ENCODE assay signal across 8 cellular contexts in the genomic region with DNA sequence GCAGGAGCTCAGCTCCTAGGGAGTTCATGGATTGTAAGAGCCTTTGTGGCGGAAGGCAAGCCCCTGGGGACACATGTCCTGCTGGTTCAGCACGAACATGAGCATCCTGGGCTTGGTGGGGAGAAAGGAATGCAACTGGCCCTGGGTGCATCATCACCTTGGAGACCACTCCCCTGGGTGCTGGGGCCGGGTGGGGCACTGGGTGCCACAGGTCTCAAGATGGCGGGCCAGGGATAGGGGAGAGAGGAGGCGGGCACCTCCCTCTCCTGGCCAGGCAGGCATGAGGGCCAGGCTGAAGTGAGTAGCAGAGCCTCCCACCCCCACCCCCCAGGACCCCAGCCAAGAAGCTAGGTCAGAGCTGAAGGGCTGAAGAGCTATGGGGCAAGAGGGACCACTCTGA. TPM values are rescaled to one million over a fixed set of nuclear protein-coding genes. Genes with fewer than 3 reads are reported as not detected.
DNase-seq lines count a peak whose midpoint lies in the region; ATAC-seq and TF ChIP-seq lines count a peak whose summit lies in the region.

No MANE protein-coding gene starts in this region.

- H3K27me3 Mint-ChIP-seq in activated CD8-positive, alpha-beta T cell treated with anti-CD3 and anti-CD28 coated beads for 36 hours, result no peaks in the 10 kb centered on the region
- H3K27me3 Mint-ChIP-seq in stimulated activated memory B cell treated with anti-CD40 and anti-IgM and Interleukin-4, amounts not matched to agents 10 μg/mL and 1 μg/mL and 100 μg/mL, for 72 hours, result no peaks in the 10 kb centered on the region

- CTCF ChIA-PET in HEK293 (lab: Yijun Ruan, JAX), result interaction anchor here (1.0 kb wide), 1 partner anchor 24 kb away, joined by 3 read pairs; no protein-coding TSS in a partner anchor
- CTCF ChIA-PET in activated CD8-positive, alpha-beta T cell treated with anti-CD3 and anti-CD28 coated beads for 36 hours (lab: Charles Lee), result interaction anchor here (1.4 to 3.3 kb wide), 2 partner anchors 9 to 24 kb away, joined by 5 to 14 read pairs; a partner anchor contains a TSS

- intact Hi-C loops in activated CD8-positive, alpha-beta T cell treated with anti-CD3 and anti-CD28 coated beads for 36 hours (cut with micrococcal nuclease), result no loop called here

- no peak for DNase-seq in activated CD8-positive, alpha-beta T cell treated with anti-CD3 and anti-CD28 coated beads for 36 hours
- no peak for DNase-seq in UCSD-AML1 (lab: John Stamatoyannopoulos, UW; ENCODE audit: unreplicated experiment)
- no peak for DNase-seq in HK-2 (ENCODE audit: unreplicated experiment)
- no peak for DNase-seq in EL
- no peak for DNase-seq in stimulated activated CD4-positive, alpha-beta T cell treated with anti-CD3 and anti-CD28 coated beads, Interleukin-1b, Interleukin-23, amount 100 ng/mL, for 48 hours

- H3K4me1 Mint-ChIP-seq in activated CD8-positive, alpha-beta T cell treated with anti-CD3 and anti-CD28 coated beads for 36 hours (ENCODE audit: low read depth), result peaks cover 11% of the 10 kb centered on the region
- peaks cover 49% of the 10 kb centered on the region for H3K4me1 Mint-ChIP-seq in stimulated activated memory B cell treated with anti-CD40 and anti-IgM and Interleukin-4, amounts not matched to agents 10 μg/mL and 1 μg/mL and 100 μg/mL, for 72 hours

- no peak for TF ChIP-seq CTCF in HEK293 (tag by site-specific recombination; IDR thresholded peaks at IDR 0.05)
- TF ChIP-seq CTCF in activated CD8-positive, alpha-beta T cell treated with anti-CD3 and anti-CD28 coated beads for 36 hours (IDR thresholded peaks at IDR 0.05), result no peak

- no peaks in the 10 kb centered on the region for H3K9me3 ChIP-seq in HEK293 (ENCODE audit: control insufficient read depth, insufficient read depth, low read depth, low read length)
- H3K9me3 ChIP-seq in iPS-15b (ENCODE audit: control insufficient read depth, insufficient read depth, low read length), result no peaks in the 10 kb centered on the region

- peak overlapping the region; percentile 69 for H3K4me3 Mint-ChIP-seq in activated CD8-positive, alpha-beta T cell treated with anti-CD3 and anti-CD28 coated beads for 36 hours
- H3K4me3 Mint-ChIP-seq in stimulated activated memory B cell treated with anti-CD40 and anti-IgM and Interleukin-4, amounts not matched to agents 10 μg/mL and 1 μg/mL and 100 μg/mL, for 72 hours, result peak overlapping the region; percentile 84

- peak overlapping the region; percentile 11 for H3K27ac Mint-ChIP-seq in activated CD8-positive, alpha-beta T cell treated with anti-CD3 and anti-CD28 coated beads for 36 hours
- H3K27ac Mint-ChIP-seq in stimulated activated memory B cell treated with anti-CD40 and anti-IgM and Interleukin-4, amounts not matched to agents 10 μg/mL and 1 μg/mL and 100 μg/mL, for 72 hours, result peak overlapping the region; percentile 10

- no peaks in the 10 kb centered on the region for H3K9me3 Mint-ChIP-seq in activated CD8-positive, alpha-beta T cell treated with anti-CD3 and anti-CD28 coated beads for 36 hours
- H3K9me3 Mint-ChIP-seq in stimulated activated memory B cell treated with anti-CD40 and anti-IgM and Interleukin-4, amounts not matched to agents 10 μg/mL and 1 μg/mL and 100 μg/mL, for 72 hours, result no peaks in the 10 kb centered on the region

- no peak for ATAC-seq in activated CD8-positive, alpha-beta T cell treated with anti-CD3 and anti-CD28 coated beads for 36 hours
- no peak for ATAC-seq in stimulated activated memory B cell treated with anti-CD40 and anti-IgM and Interleukin-4, amounts not matched to agents 10 μg/mL and 1 μg/mL and 100 μg/mL, for 72 hours

- H3K4me3 ChIP-seq in HEK293 (ENCODE audit: low read depth, low read length), result peak overlapping the region; percentile 56
- H3K4me3 ChIP-seq in iPS-15b (ENCODE audit: low read depth, low read length), result peak overlapping the region; percentile 61

- peaks cover 0 to 6% of the 10 kb centered on the region in 2 experiments; a peak in 1 of 3 replicates for H3K36me3 ChIP-seq in HEK293 (ENCODE audit: control insufficient read depth in 2 of 2, insufficient read depth in 1 of 2, low read length in 2 of 2)
- peaks cover 4% of the 10 kb centered on the region for H3K36me3 ChIP-seq in iPS-15b (ENCODE audit: control insufficient read depth, insufficient read depth, low read length)

- peaks cover 26% of the 10 kb centered on the region for H3K27me3 ChIP-seq in iPS-15b (ENCODE audit: control insufficient read depth, insufficient read depth, low read length)

- H3K4me1 ChIP-seq in HEK293 (ENCODE audit: control insufficient read depth, insufficient read depth, low read length) (0 out of 2 replicates have a peak, but pooled peaks cover 2% of the 10 kb centered on the region), iPS-15b (ENCODE audit: control insufficient read depth, insufficient read depth, low read length) (peaks cover 29% of the 10 kb centered on the region)

- POLR2A ChIA-PET in HEK293 (lab: Yijun Ruan, JAX), result interaction anchor here (1.6 kb wide), 1 partner anchor 16 kb away, joined by 6 read pairs; no protein-coding TSS in a partner anchor
- POLR2A ChIA-PET in activated CD8-positive, alpha-beta T cell treated with anti-CD3 and anti-CD28 coated beads for 36 hours (lab: Charles Lee), result interaction anchor here (2.0 kb wide), 1 partner anchor 11 kb away, joined by 6 read pairs; a partner anchor contains a TSS

- no peak overlapping the region; the same call in 1 of the 2 replicates for H3K27ac ChIP-seq in HEK293 (ENCODE audit: extremely low read depth, low read depth, low read length)

- no peaks in the 10 kb centered on the region for H3K36me3 Mint-ChIP-seq in activated CD8-positive, alpha-beta T cell treated with anti-CD3 and anti-CD28 coated beads for 36 hours (ENCODE audit: low read depth)
- no peaks in the 10 kb centered on the region for H3K36me3 Mint-ChIP-seq in stimulated activated memory B cell treated with anti-CD40 and anti-IgM and Interleukin-4, amounts not matched to agents 10 μg/mL and 1 μg/mL and 100 μg/mL, for 72 hours

- no peak overlapping the region for H3K9ac ChIP-seq in iPS-15b (ENCODE audit: low read depth, low read length)

TF ChIP-seq in HEK293, 187 proteins besides CTCF, POLR2A, EP300 and RAD21:
- TF ChIP-seq GLIS2 (tag by site-specific recombination; IDR thresholded peaks at IDR 0.05) (0 out of 2 replicates have a peak, but pooled peaks have one; percentile 1), ZNF175 (tag by site-specific recombination; IDR thresholded peaks at IDR 0.05) (no peak), ZNF184 (tag by site-specific recombination; IDR thresholded peaks at IDR 0.05) (no peak)

RNA-seq across cellular contexts. Expression of a gene that starts 0.8 kb away (rescaled TPM):
- 1 to 10 TPM; 8.4 to 9.6 TPM for total RNA-seq in activated CD8-positive, alpha-beta T cell treated with anti-CD3 and anti-CD28 coated beads for 36 hours

RNA-seq across cellular contexts. Expression of a gene that starts 7.4 kb away (rescaled TPM):
- total RNA-seq in activated CD8-positive, alpha-beta T cell treated with anti-CD3 and anti-CD28 coated beads for 36 hours, result 10 to 100 TPM; 70.7 to 73.6 TPM

RNA-seq across cellular contexts. Expression of a gene that starts 8.4 kb away (rescaled TPM):
- 1 to 10 TPM; 8.9 to 9.5 TPM for total RNA-seq in activated CD8-positive, alpha-beta T cell treated with anti-CD3 and anti-CD28 coated beads for 36 hours

RNA-seq across cellular contexts. Expression of a gene that starts 11.3 kb away (rescaled TPM):
- not detected for total RNA-seq in activated CD8-positive, alpha-beta T cell treated with anti-CD3 and anti-CD28 coated beads for 36 hours

RNA-seq across cellular contexts. Expression of a gene that starts 16.8 kb away (rescaled TPM):
- total RNA-seq in activated CD8-positive, alpha-beta T cell treated with anti-CD3 and anti-CD28 coated beads for 36 hours, result 10 to 100 TPM; 61.8 to 64.5 TPM
